In the genomic region with DNA sequence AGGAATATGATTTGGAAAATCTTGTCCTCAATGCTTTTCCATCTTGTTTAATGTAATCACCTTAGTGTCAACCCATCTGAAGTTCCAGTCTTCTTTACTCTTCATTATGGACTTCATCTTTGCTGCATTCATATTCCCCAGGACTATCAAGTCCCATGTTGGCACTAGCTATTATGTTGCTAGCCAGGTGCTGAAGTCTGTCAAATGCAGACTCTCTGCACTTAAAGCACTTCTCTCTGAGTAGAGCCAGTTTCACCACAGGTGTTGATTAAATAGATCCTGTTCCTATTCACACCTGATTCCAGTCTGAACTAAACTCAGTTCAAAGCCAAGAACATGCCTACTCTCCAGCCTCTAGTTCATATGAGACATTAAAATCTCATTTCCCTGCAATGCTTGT, we compare ENCODE assay signal across 17 cellular contexts.
DNase-seq lines count a peak whose midpoint lies in the region; ATAC-seq lines count a peak whose summit lies in the region.
"Had no signal": no experiment of that assay in that cellular context is flagged by ENCODE, and none has a peak within 500 bp of the region (broad histone marks: within the 10 kb centered on the region; RNA-seq: fewer than 3 reads in every experiment).

No MANE protein-coding gene starts in this region.

- no peak for ATAC-seq in GM21515 (IDR thresholded peaks at IDR 0.05; ENCODE audit: unreplicated experiment)
- ATAC-seq: gastroesophageal sphincter had no signal

- DNase-seq in DMS79 (lab: John Stamatoyannopoulos, UW) (peak; percentile 5), NCI-H1105 (lab: John Stamatoyannopoulos, UW) (peak; percentile 19), NCI-H345 (lab: John Stamatoyannopoulos, UW) (peak; percentile 86), iris pigment epithelial cell (ENCODE audit: low read depth) (peak; percentile 4), Ammon's horn (ENCODE audit: low spot score) (no peak), CD1c-positive myeloid dendritic cell (ENCODE audit: extremely low spot score) (no peak)
- DNase-seq: activated CD4-positive, alpha-beta memory T cell treated with anti-CD3 and anti-CD28 coated beads for 36 hours; activated CD4-positive, CD25-positive, alpha-beta regulatory T cell; activated gamma-delta T cell; CD4-positive, alpha-beta T cell; colonic mucosa; endodermal cell; islet precursor cell; MV-4-11; substantia nigra had no signal

Comparison
In these comparisons a context has a peak if more than half of its experiments do, and no peak if none do; other contexts are left out.
1. DNase-seq: peak in DMS79 (single experiment), NCI-H1105 (single experiment), NCI-H345 (single experiment) and iris pigment epithelial cell (single experiment); none in Ammon's horn (single experiment) and CD1c-positive myeloid dendritic cell (single experiment).